ENCODE assay signal across 8 cellular contexts in the genomic region with DNA sequence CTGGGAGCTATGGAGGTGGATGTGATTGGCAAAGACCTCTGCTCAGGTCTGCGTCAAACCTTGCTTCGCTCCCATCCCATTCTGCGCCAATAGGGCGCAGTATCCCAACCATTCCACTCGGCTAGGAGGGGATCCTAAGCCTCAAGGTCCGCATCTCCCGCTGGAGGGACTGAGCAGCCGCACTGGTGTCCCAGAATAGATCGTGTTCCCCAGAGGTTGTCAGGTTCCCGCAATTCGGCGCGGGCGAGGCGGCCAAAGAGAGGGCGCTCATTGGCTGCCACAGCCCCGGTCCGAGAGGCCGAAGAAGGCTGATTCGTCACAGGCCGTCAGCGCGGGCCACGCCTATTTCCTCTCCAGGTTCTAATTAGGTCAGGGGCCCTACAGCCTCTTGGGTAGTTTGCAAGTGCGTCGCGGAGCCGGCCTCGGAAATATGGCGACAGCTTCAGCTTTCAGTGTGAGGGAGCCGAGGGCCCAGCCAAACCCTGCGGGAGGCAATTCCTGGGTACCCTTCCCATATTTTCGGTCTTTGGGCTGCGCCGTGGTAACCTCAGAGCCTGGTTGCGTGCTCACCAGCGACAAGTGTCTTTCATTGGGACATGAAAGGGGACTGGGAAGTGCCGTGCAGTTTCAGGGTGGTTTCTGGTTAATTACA. TPM values are rescaled to one million over a fixed set of nuclear protein-coding genes. Genes with fewer than 3 reads are reported as not detected.
DNase-seq lines count a peak whose midpoint lies in the region; ATAC-seq, FAIRE-seq and TF ChIP-seq lines count a peak whose summit lies in the region.

No MANE protein-coding gene starts in this region.

- H3K4me3 ChIP-seq in WERI-Rb-1 (ENCODE audit: low read depth, low read length) (peak overlapping the region; percentile 37), bronchial epithelial cell (ENCODE audit: low read depth, low read length) (peak overlapping the region; percentile 82)

- peak; percentile 95 for TF ChIP-seq POLR2A in GM12891 (IDR thresholded peaks at IDR 0.05; ENCODE audit: low read depth, low read length)

- ATAC-seq in HG02678 (IDR thresholded peaks at IDR 0.05; ENCODE audit: unreplicated experiment), result peak; percentile 100

- no peak for TF ChIP-seq CTCF in WERI-Rb-1 (IDR thresholded peaks at IDR 0.05; ENCODE audit: low read depth, low read length)
- TF ChIP-seq CTCF in bronchial epithelial cell (IDR thresholded peaks at IDR 0.05; ENCODE audit: insufficient read depth, low read length, severe bottlenecking), result peak; percentile 24

- no peak overlapping the region for H3K27ac ChIP-seq in WERI-Rb-1

- H3K36me3 ChIP-seq in WERI-Rb-1, result no peaks in the 10 kb centered on the region
- no peaks in the 10 kb centered on the region for H3K36me3 ChIP-seq in bronchial epithelial cell (ENCODE audit: control insufficient read depth, insufficient read depth, low read length)

- H3K27me3 ChIP-seq in WERI-Rb-1 (ENCODE audit: insufficient read depth, low read depth, severe bottlenecking), result peaks cover 39% of the 10 kb centered on the region
- H3K27me3 ChIP-seq in bronchial epithelial cell (ENCODE audit: control insufficient read depth, insufficient read depth, low read length), result no peaks in the 10 kb centered on the region

- H3K9me3 ChIP-seq in WERI-Rb-1 (ENCODE audit: severe bottlenecking), result no peaks in the 10 kb centered on the region

- peak; percentile 96 for FAIRE-seq in GM12891 (lab: Jason Lieb, UNC)
- no peak for FAIRE-seq in bronchial epithelial cell (lab: Jason Lieb, UNC)

- DNase-seq in GM12891 (ENCODE audit: insufficient read length, low spot score) (peak; percentile 70), NCI-H187 treated with DMSO at 0.1 percent for 48 hours (lab: John Stamatoyannopoulos, UW) (peak; percentile 90), WERI-Rb-1 (peak; percentile 67), bronchial epithelial cell (ENCODE audit: low read depth) (peak; percentile 90), iPS-NIHi7 (ENCODE audit: extremely low spot score) (peak; percentile 93), smooth muscle cell of the brain vasculature (ENCODE audit: low read depth, low spot score) (peak; percentile 57), NCI-H1694 (lab: John Stamatoyannopoulos, UW) (no peak)

TF ChIP-seq in GM12891, 5 proteins besides CTCF, POLR2A, EP300 and RAD21:
- TF ChIP-seq POU2F2 (IDR thresholded peaks at IDR 0.05; ENCODE audit: low read depth, low read length), result no peak; the same call in none of the 2 replicates
- peak; percentile 93 for TF ChIP-seq TAF1 (IDR thresholded peaks at IDR 0.05; ENCODE audit: low read depth, low read length)
- TF ChIP-seq PAX5 (IDR thresholded peaks at IDR 0.05; ENCODE audit: insufficient read depth, low read length, severe bottlenecking), result no peak
- TF ChIP-seq SPI1 (IDR thresholded peaks at IDR 0.05; ENCODE audit: low read depth, low read length), result 0 out of 2 replicates have a peak, but pooled peaks have one; percentile 8
- peak; percentile 97 for TF ChIP-seq POLR2AphosphoS5 (IDR thresholded peaks at IDR 0.05; ENCODE audit: low read depth, low read length)

RNA-seq across cellular contexts. Expression of gene OR10AD1, which starts 5.0 kb away (rescaled TPM):
- not detected for polyA plus RNA-seq in GM12891 (2012; ENCODE audit: low read depth, missing spikeins)
- total RNA-seq in bronchial epithelial cell, result not detected in 2 replicates

RNA-seq across cellular contexts. Expression of gene CCDC184, which starts 14.6 kb away (rescaled TPM):
- 0.14 TPM for polyA plus RNA-seq in GM12891 (2012; ENCODE audit: low read depth, missing spikeins)
- total RNA-seq in bronchial epithelial cell, result not detected in 2 replicates

RNA-seq across cellular contexts. Expression of gene ASB8, which starts 40.8 kb away (rescaled TPM):
- polyA plus RNA-seq in GM12891 (2012; ENCODE audit: low read depth, missing spikeins), result 17.0 TPM
- 9.5 and 17.3 TPM in 2 replicates for total RNA-seq in bronchial epithelial cell
